Comparison of ENCODE assay signal across 8 cellular contexts in the genomic region with DNA sequence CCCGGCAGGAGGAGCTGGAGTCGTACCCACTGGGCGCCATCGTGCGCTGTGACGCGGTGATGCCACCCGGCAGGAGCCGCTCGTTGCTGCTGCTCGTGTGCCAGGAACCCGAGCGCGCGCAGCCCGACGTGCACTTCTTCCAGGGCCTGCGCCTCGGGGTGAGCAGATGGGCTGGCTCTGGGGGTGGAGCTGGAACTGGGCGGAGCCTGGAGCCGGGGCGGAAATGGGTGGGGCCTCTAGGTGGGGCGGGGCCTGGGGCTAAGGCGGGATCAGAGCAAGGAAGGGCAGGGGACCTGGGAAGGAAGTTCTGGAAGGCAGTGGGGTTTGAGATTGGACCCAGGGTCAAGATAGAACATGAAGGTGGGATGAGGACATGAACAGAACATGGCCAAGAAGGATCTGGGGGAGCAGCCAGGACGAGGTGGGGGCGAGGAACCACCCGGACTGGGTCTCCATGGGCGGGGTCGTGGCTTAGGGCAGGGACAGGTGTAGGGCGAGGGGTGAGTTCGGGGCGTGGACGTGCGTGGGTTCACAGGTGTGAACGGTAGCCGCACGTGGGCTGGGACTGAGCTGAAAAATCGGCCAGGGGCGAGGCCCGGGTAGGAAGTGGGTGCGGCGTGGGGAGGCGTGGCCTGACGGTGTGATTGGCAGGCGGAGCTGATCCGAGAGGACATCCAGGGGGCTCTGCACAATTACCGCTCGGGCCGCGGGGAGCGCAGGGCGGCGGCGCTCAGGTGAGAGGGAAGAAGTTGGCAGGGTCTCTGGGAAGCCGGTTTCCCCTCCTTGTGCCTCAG.
A peak's percentile ranks its signal among the peaks of the same experiment; 100 is the strongest.
DNase-seq lines count a peak whose midpoint lies in the region; ATAC-seq and TF ChIP-seq lines count a peak whose summit lies in the region.

No MANE protein-coding gene starts in this region.

- no peaks in the 10 kb centered on the region for H3K36me3 Mint-ChIP-seq in T-helper 1 cell treated with Interleukin-12 subunit alpha and Interleukin-12 subunit beta and Interleukin-4 antibody, amounts not matched to agents 30 μg/mL and 1 μg/mL, for 36 hours (ENCODE audit: low read depth)

- H3K27ac Mint-ChIP-seq in T-helper 1 cell treated with Interleukin-12 subunit alpha and Interleukin-12 subunit beta and Interleukin-4 antibody, amounts not matched to agents 30 μg/mL and 1 μg/mL, for 36 hours = peak overlapping the region; percentile 96

- ATAC-seq in GM18517 (IDR thresholded peaks at IDR 0.05; ENCODE audit: unreplicated experiment) = no peak

- DNase-seq in GM06990 (ENCODE audit: extremely low read depth, insufficient read length) = peak; percentile 76
- DNase-seq in NCI-H1048 (lab: John Stamatoyannopoulos, UW) = peak; percentile 70
- DNase-seq in astrocyte of the spinal cord (ENCODE audit: low read depth, low spot score) = peak; percentile 51
- DNase-seq in stimulated activated CD4-positive, alpha-beta T cell treated with anti-CD3 and anti-CD28 coated beads, Interleukin-15, amount 100 ng/mL, for 48 hours (ENCODE audit: low read depth in 2 of 2) = peak; percentile 63 to 68
- no peak for DNase-seq in kidney glomerular epithelial cell (lab: John Stamatoyannopoulos, UW)

- TF ChIP-seq CTCF in GM06990 (IDR thresholded peaks at IDR 0.05; ENCODE audit: insufficient read depth, low read length, poor library complexity, severe bottlenecking) (no peak), astrocyte of the spinal cord (IDR thresholded peaks at IDR 0.05; ENCODE audit: low read depth, low read length) (no peak)

- peaks cover 2% of the 10 kb centered on the region for H3K9me3 ChIP-seq in iPS-18c (ENCODE audit: control insufficient read depth, insufficient read depth, low read length)

- H3K27me3 Mint-ChIP-seq in T-helper 1 cell treated with Interleukin-12 subunit alpha and Interleukin-12 subunit beta and Interleukin-4 antibody, amounts not matched to agents 30 μg/mL and 1 μg/mL, for 36 hours (ENCODE audit: low read depth) = peaks cover 33% of the 10 kb centered on the region

- H3K27me3 ChIP-seq in GM06990 (replicated peaks; ENCODE audit: control insufficient read depth, insufficient read depth, low read length) = no peaks in the 10 kb centered on the region; the same call in 1 of the 2 replicates

- H3K4me3 ChIP-seq in GM06990 (replicated peaks; ENCODE audit: low read depth, low read length) (peak overlapping the region; percentile 63; the same call in 1 of the 2 replicates), astrocyte of the spinal cord (ENCODE audit: low read depth, low read length) (no peak overlapping the region), iPS-18c (ENCODE audit: insufficient read depth, low read depth, low read length) (peak overlapping the region; percentile 75)

- no peaks in the 10 kb centered on the region for H3K9me3 Mint-ChIP-seq in T-helper 1 cell treated with Interleukin-12 subunit alpha and Interleukin-12 subunit beta and Interleukin-4 antibody, amounts not matched to agents 30 μg/mL and 1 μg/mL, for 36 hours

- peaks cover 21% of the 10 kb centered on the region for H3K4me1 Mint-ChIP-seq in T-helper 1 cell treated with Interleukin-12 subunit alpha and Interleukin-12 subunit beta and Interleukin-4 antibody, amounts not matched to agents 30 μg/mL and 1 μg/mL, for 36 hours (ENCODE audit: low read depth)

- no peaks in the 10 kb centered on the region for H3K36me3 ChIP-seq in GM06990 (ENCODE audit: control insufficient read depth, insufficient read depth, low read length)

- in situ Hi-C loops in astrocyte of the spinal cord (cut with HindIII; ENCODE audit: low sequenced_read_pairs) = no loop called here

- H3K4me3 Mint-ChIP-seq in T-helper 1 cell treated with Interleukin-12 subunit alpha and Interleukin-12 subunit beta and Interleukin-4 antibody, amounts not matched to agents 30 μg/mL and 1 μg/mL, for 36 hours = peak overlapping the region; percentile 90
